Comparison of ENCODE assay signal across 30 cellular contexts in the genomic region with DNA sequence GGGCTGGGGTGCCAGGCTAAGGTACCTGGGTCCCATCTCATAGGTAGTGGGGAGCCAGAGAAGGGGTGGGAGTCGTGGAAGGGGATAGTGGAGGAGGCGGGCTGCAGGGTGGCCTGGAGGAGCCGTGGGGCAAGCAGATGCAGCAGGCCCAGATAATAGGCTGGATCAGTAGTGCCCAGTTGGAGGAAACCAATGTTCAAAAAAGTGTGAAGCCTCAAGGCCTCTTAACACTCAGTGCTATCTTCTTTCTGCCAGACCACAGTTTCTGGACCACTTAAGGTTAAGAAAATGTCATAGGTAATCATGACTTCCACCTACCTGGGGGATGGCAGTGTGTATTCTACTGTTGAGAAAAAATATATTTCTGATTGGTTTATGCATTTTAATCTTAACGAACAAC.
DNase-seq lines count a peak whose midpoint lies in the region; ATAC-seq, FAIRE-seq and TF ChIP-seq lines count a peak whose summit lies in the region.
"Had no signal": no experiment of that assay in that cellular context is flagged by ENCODE, and none has a peak within 500 bp of the region (broad histone marks: within the 10 kb centered on the region; RNA-seq: fewer than 3 reads in every experiment).

No MANE protein-coding gene starts in this region.

- H3K27me3 ChIP-seq in astrocyte (ENCODE audit: insufficient read depth, low read length): no peaks in the 10 kb centered on the region
- H3K27me3 ChIP-seq in smooth muscle cell (ENCODE audit: low read depth): no peaks in the 10 kb centered on the region
- H3K27me3 ChIP-seq: uterus had no signal

- H3K27ac ChIP-seq in astrocyte (ENCODE audit: low read depth, low read length) (no peak overlapping the region), mesodermal cell (ENCODE audit: low read depth, low read length, severe bottlenecking) (peak overlapping the region; percentile 94), smooth muscle cell (ENCODE audit: low read depth) (peak overlapping the region; percentile 99)
- H3K27ac ChIP-seq: parathyroid adenoma, RWPE1, uterus had no signal

- peaks cover 12% of the 10 kb centered on the region for H3K9me3 ChIP-seq in astrocyte (ENCODE audit: insufficient read depth, low read depth, low read length)
- peaks cover 3% of the 10 kb centered on the region for H3K9me3 ChIP-seq in mesodermal cell (ENCODE audit: control insufficient read depth, low read length)
- H3K9me3 ChIP-seq in smooth muscle cell (replicated peaks; ENCODE audit: low read depth): no peaks in the 10 kb centered on the region
- H3K9me3 ChIP-seq in mucosa of descending colon: no peaks in the 10 kb centered on the region
- H3K9me3 ChIP-seq: uterus had no signal

- H3K4me3 ChIP-seq in astrocyte (ENCODE audit: insufficient read depth, low read depth, low read length): no peak overlapping the region
- H3K4me3 ChIP-seq in mesodermal cell (ENCODE audit: extremely low read depth, insufficient read depth, low read length, poor library complexity, severe bottlenecking): no peak overlapping the region
- no peak overlapping the region for H3K4me3 ChIP-seq in smooth muscle cell
- H3K4me3 ChIP-seq in foreskin fibroblast (ENCODE audit: low read depth in 1 of 2, low read length in 2 of 2): no peak overlapping the region
- H3K4me3 ChIP-seq in mucosa of descending colon: no peak overlapping the region
- H3K4me3 ChIP-seq: K562, uterus had no signal

- intact Hi-C loops in mucosa of descending colon (cut with DNase I, micrococcal nuclease): no loop called here

- H3F3A ChIP-seq in smooth muscle cell (ENCODE audit: low read depth): peaks cover 19% of the 10 kb centered on the region

- no peak for TF ChIP-seq CTCF in astrocyte (IDR thresholded peaks at IDR 0.05; ENCODE audit: insufficient read depth, low read depth, low read length)
- TF ChIP-seq CTCF in smooth muscle cell (IDR thresholded peaks at IDR 0.05; ENCODE audit: borderline replicate concordance, insufficient read depth, poor library complexity, severe bottlenecking): no peak
- no peak for TF ChIP-seq CTCF in foreskin fibroblast (IDR thresholded peaks at IDR 0.05; ENCODE audit: low read depth, low read length)
- no peak for TF ChIP-seq CTCF in mucosa of descending colon (IDR thresholded peaks at IDR 0.05)

- ATAC-seq in mucosa of descending colon: no peak
- ATAC-seq: activated CD4-positive, alpha-beta T cell treated with anti-CD3 and anti-CD28 coated beads for 36 hours; K562; stimulated activated naive CD8-positive, alpha-beta T cell treated with anti-CD3 and anti-CD28 coated beads, Interleukin-15, amount 100 ng/mL, for 72 hours had no signal

- H3K27me3 Mint-ChIP-seq in T-helper 1 cell treated with Interleukin-12 subunit alpha and Interleukin-12 subunit beta and Interleukin-4 antibody, amounts not matched to agents 30 μg/mL and 1 μg/mL, for 36 hours (ENCODE audit: low read depth): no peaks in the 10 kb centered on the region
- H3K27me3 Mint-ChIP-seq in astrocyte (ENCODE audit: low read depth, unreplicated experiment): no peaks in the 10 kb centered on the region
- H3K27me3 Mint-ChIP-seq: activated naive CD8-positive, alpha-beta T cell treated with anti-CD3 and anti-CD28 coated beads, Interleukin-2, amount 50 U/mL, for 24 hours; activated T-cell treated with anti-CD3 and anti-CD28 coated beads, Interleukin-2, amount 50 U/mL, for 24 hours; stimulated activated naive CD8-positive, alpha-beta T cell treated with anti-CD3 and anti-CD28 coated beads, Interleukin-15, amount 100 ng/mL, for 72 hours had no signal

- FAIRE-seq in astrocyte (lab: Jason Lieb, UNC): no peak
- FAIRE-seq: HTR-8/SVneo, K562, keratinocyte had no signal

- peak overlapping the region; percentile 22 for H3K27ac Mint-ChIP-seq in T-helper 1 cell treated with Interleukin-12 subunit alpha and Interleukin-12 subunit beta and Interleukin-4 antibody, amounts not matched to agents 30 μg/mL and 1 μg/mL, for 36 hours
- H3K27ac Mint-ChIP-seq in astrocyte (ENCODE audit: unreplicated experiment): peak overlapping the region; percentile 97
- H3K27ac Mint-ChIP-seq: activated CD4-positive, alpha-beta T cell treated with anti-CD3 and anti-CD28 coated beads for 36 hours; activated naive CD8-positive, alpha-beta T cell treated with anti-CD3 and anti-CD28 coated beads, Interleukin-2, amount 50 U/mL, for 24 hours; activated T-cell treated with anti-CD3 and anti-CD28 coated beads, Interleukin-2, amount 50 U/mL, for 24 hours; nephron progenitor cell; stimulated activated naive CD8-positive, alpha-beta T cell treated with anti-CD3 and anti-CD28 coated beads, Interleukin-15, amount 100 ng/mL, for 72 hours had no signal

- H4K20me1 ChIP-seq in astrocyte (ENCODE audit: insufficient read depth, low read length): no peaks in the 10 kb centered on the region
- H4K20me1 ChIP-seq in smooth muscle cell (ENCODE audit: low read depth): no peaks in the 10 kb centered on the region

- H3K36me3 ChIP-seq in astrocyte (ENCODE audit: insufficient read depth, low read length): no peaks in the 10 kb centered on the region
- H3K36me3 ChIP-seq in mesodermal cell (ENCODE audit: control insufficient read depth, insufficient read depth, low read length): no peaks in the 10 kb centered on the region
- peaks cover 7% of the 10 kb centered on the region for H3K36me3 ChIP-seq in smooth muscle cell (ENCODE audit: low read depth)
- no peaks in the 10 kb centered on the region for H3K36me3 ChIP-seq in mucosa of descending colon (ENCODE audit: low read depth)
- H3K36me3 ChIP-seq: uterus had no signal

- DNase-seq in T-helper 1 cell (no peak), astrocyte (ENCODE audit: low read depth) (no peak), smooth muscle cell (lab: John Stamatoyannopoulos, UW; ENCODE audit: unreplicated experiment) (no peak), foreskin fibroblast (no peak), mucosa of descending colon (no peak), middle frontal gyrus (ENCODE audit: extremely low spot score, low spot score) (no peak)
- DNase-seq: activated CD4-positive, alpha-beta T cell treated with anti-CD3 and anti-CD28 coated beads for 36 hours; activated gamma-delta T cell treated with Interleukin-2 at 50 U/mL for 16 hours; activated naive CD8-positive, alpha-beta T cell treated with anti-CD3 and anti-CD28 coated beads, Interleukin-2, amount 50 U/mL, for 24 hours; activated T-cell treated with anti-CD3 and anti-CD28 coated beads, Interleukin-2, amount 50 U/mL, for 24 hours; cortex of kidney; DMS79; erythroblast; left ventricle myocardium superior; NCI-H1105; NCI-H1930; NCI-H2171 treated with DMSO at 0.1 percent for 48 hours; NCI-H524 treated with DMSO at 0.1 percent for 48 hours; nephron progenitor cell; OCI-M1; stimulated activated CD4-positive, alpha-beta T cell treated with anti-CD3 and anti-CD28 coated beads, Interleukin-1b, Interleukin-23, amount 100 ng/mL, for 48 hours; stimulated activated naive CD8-positive, alpha-beta T cell treated with anti-CD3 and anti-CD28 coated beads, Interleukin-15, amount 100 ng/mL, for 72 hours; uterus had no signal

- H3K79me2 ChIP-seq in astrocyte (ENCODE audit: insufficient read depth, low read length) (no peaks in the 10 kb centered on the region), smooth muscle cell (ENCODE audit: low read depth) (no peaks in the 10 kb centered on the region)
- H3K79me2 ChIP-seq: parathyroid adenoma had no signal

- H3K4me3 Mint-ChIP-seq in T-helper 1 cell treated with Interleukin-12 subunit alpha and Interleukin-12 subunit beta and Interleukin-4 antibody, amounts not matched to agents 30 μg/mL and 1 μg/mL, for 36 hours: no peak overlapping the region
- peak overlapping the region; percentile 28 for H3K4me3 Mint-ChIP-seq in astrocyte (ENCODE audit: unreplicated experiment)
- H3K4me3 Mint-ChIP-seq: activated CD4-positive, alpha-beta T cell treated with anti-CD3 and anti-CD28 coated beads for 36 hours; activated naive CD8-positive, alpha-beta T cell treated with anti-CD3 and anti-CD28 coated beads, Interleukin-2, amount 50 U/mL, for 24 hours; activated T-cell treated with anti-CD3 and anti-CD28 coated beads, Interleukin-2, amount 50 U/mL, for 24 hours; nephron progenitor cell; stimulated activated naive CD8-positive, alpha-beta T cell treated with anti-CD3 and anti-CD28 coated beads, Interleukin-15, amount 100 ng/mL, for 72 hours had no signal

- 88 to 90% methylated on average over 3 of the region's 4 CpGs for WGBS in mesodermal cell (ENCODE audit: insufficient coverage in 2 of 2), 2 experiments
- WGBS in smooth muscle cell (ENCODE audit: low lambda C conversion rate): 46% methylated on average over 4 of the region's 4 CpGs

- no peak overlapping the region for H2AFZ ChIP-seq in astrocyte (ENCODE audit: low read depth, low read length)
- no peak overlapping the region for H2AFZ ChIP-seq in smooth muscle cell (ENCODE audit: low read depth)
- H2AFZ ChIP-seq: parathyroid adenoma had no signal

- peaks cover 24% of the 10 kb centered on the region for H3K36me3 Mint-ChIP-seq in T-helper 1 cell treated with Interleukin-12 subunit alpha and Interleukin-12 subunit beta and Interleukin-4 antibody, amounts not matched to agents 30 μg/mL and 1 μg/mL, for 36 hours (ENCODE audit: low read depth)
- peaks cover 23% of the 10 kb centered on the region for H3K36me3 Mint-ChIP-seq in astrocyte (ENCODE audit: low read depth, unreplicated experiment)

- H3K4me1 ChIP-seq in astrocyte (ENCODE audit: insufficient read depth, low read length) (peaks cover 29% of the 10 kb centered on the region), mesodermal cell (ENCODE audit: control insufficient read depth, insufficient read depth, low read length, poor library complexity, severe bottlenecking) (peaks cover 32% of the 10 kb centered on the region), smooth muscle cell (ENCODE audit: low read depth) (peaks cover 32% of the 10 kb centered on the region), mucosa of descending colon (ENCODE audit: low read depth) (peaks cover 2% of the 10 kb centered on the region)
- H3K4me1 ChIP-seq: parathyroid adenoma, uterus had no signal

- H3K4me1 Mint-ChIP-seq in T-helper 1 cell treated with Interleukin-12 subunit alpha and Interleukin-12 subunit beta and Interleukin-4 antibody, amounts not matched to agents 30 μg/mL and 1 μg/mL, for 36 hours (ENCODE audit: low read depth): peaks cover 53% of the 10 kb centered on the region
- peaks cover 35% of the 10 kb centered on the region for H3K4me1 Mint-ChIP-seq in astrocyte (ENCODE audit: low read depth, unreplicated experiment)

- H3K9ac ChIP-seq in astrocyte (ENCODE audit: low read length) (no peak overlapping the region), smooth muscle cell (ENCODE audit: low read depth) (no peak overlapping the region)
- H3K9ac ChIP-seq: parathyroid adenoma had no signal

- H3K4me2 ChIP-seq in astrocyte (ENCODE audit: low read length) (peak overlapping the region; percentile 75), smooth muscle cell (peak overlapping the region; percentile 48)

- peaks cover 24% of the 10 kb centered on the region for H3K9me3 Mint-ChIP-seq in T-helper 1 cell treated with Interleukin-12 subunit alpha and Interleukin-12 subunit beta and Interleukin-4 antibody, amounts not matched to agents 30 μg/mL and 1 μg/mL, for 36 hours
- H3K9me3 Mint-ChIP-seq in astrocyte (ENCODE audit: unreplicated experiment): peaks cover 21% of the 10 kb centered on the region
